In genomic region chr22:50270302-50271010, GRCh38 we compare ENCODE assay signal across 8 cellular contexts. TPM values are rescaled to one million over a fixed set of nuclear protein-coding genes. Genes with fewer than 3 reads are reported as not detected.
DNase-seq lines count a peak whose midpoint lies in the region; ATAC-seq and TF ChIP-seq lines count a peak whose summit lies in the region.

TSS of gene MAPK11 (minus strand) at chr22:50270380. CDS start at chr22:50270292, 88 bp downstream.

- H3K9me3 Mint-ChIP-seq in activated T-cell treated with anti-CD3 and anti-CD28 coated beads, Interleukin-2, amount 50 U/mL, for 72 hours = no peaks in the 10 kb centered on the region
- no peaks in the 10 kb centered on the region for H3K9me3 Mint-ChIP-seq in naive thymus-derived CD8-positive, alpha-beta T cell

- H3K9me3 ChIP-seq in NT2/D1 (ENCODE audit: insufficient read depth, low read length) = no peaks in the 10 kb centered on the region; the same call in 1 of the 2 replicates
- no peaks in the 10 kb centered on the region for H3K9me3 ChIP-seq in esophagus squamous epithelium

- peaks cover 15% of the 10 kb centered on the region for H3K4me1 Mint-ChIP-seq in activated T-cell treated with anti-CD3 and anti-CD28 coated beads, Interleukin-2, amount 50 U/mL, for 72 hours (ENCODE audit: low read depth)
- peaks cover 5 to 23% (median 16%) of the 10 kb centered on the region in 4 donors for H3K4me1 Mint-ChIP-seq in naive thymus-derived CD8-positive, alpha-beta T cell

- H3K27me3 ChIP-seq in NT2/D1 (ENCODE audit: insufficient read depth, insufficient read length) (peaks cover 22% of the 10 kb centered on the region), esophagus squamous epithelium (peaks cover 0 to 17% (median 0%) of the 10 kb centered on the region in 4 donors)

- H3K27ac ChIP-seq in esophagus squamous epithelium = peak within 1 kb of the TSS; percentile 55 to 84 (median 76)

- H3K27ac Mint-ChIP-seq in activated T-cell treated with anti-CD3 and anti-CD28 coated beads, Interleukin-2, amount 50 U/mL, for 72 hours = no peak within 1 kb of the TSS
- peak within 1 kb of the TSS in 3 of 10 donors; percentile 4 to 79 (median 75) for H3K27ac Mint-ChIP-seq in naive thymus-derived CD8-positive, alpha-beta T cell

- no peak for TF ChIP-seq CTCF in esophagus squamous epithelium (IDR thresholded peaks at IDR 0.05)

- DNase-seq in ACHN (peak; percentile 77), GM19240 (ENCODE audit: insufficient read length, low spot score) (peak; percentile 81), NT2/D1 (ENCODE audit: low read depth, low spot score) (peak; percentile 57), esophagus squamous epithelium (lab: John Stamatoyannopoulos, UW) (no peak), NCI-H1092 (lab: John Stamatoyannopoulos, UW) (no peak)
- DNase-seq in activated T-cell treated with anti-CD3 and anti-CD28 coated beads, Interleukin-2, amount 50 U/mL, for 72 hours = peak; percentile 83 to 84
- peak; percentile 51 to 86 (median 70) for DNase-seq in naive thymus-derived CD8-positive, alpha-beta T cell
- peak; percentile 78 for DNase-seq in stimulated activated naive CD8-positive, alpha-beta T cell treated with anti-CD3 and anti-CD28 coated beads, Interleukin-15, Interleukin-2, amounts not matched to agents 100 U/mL and 50 U/mL, for 24 hours

- no peaks in the 10 kb centered on the region for H3K27me3 Mint-ChIP-seq in activated T-cell treated with anti-CD3 and anti-CD28 coated beads, Interleukin-2, amount 50 U/mL, for 72 hours (ENCODE audit: low read depth)
- peaks cover 0 to 6% (median 0%) of the 10 kb centered on the region in 5 donors for H3K27me3 Mint-ChIP-seq in naive thymus-derived CD8-positive, alpha-beta T cell

- H3K4me1 ChIP-seq in NT2/D1 (ENCODE audit: insufficient read depth, insufficient read length) (peaks cover 10% of the 10 kb centered on the region), esophagus squamous epithelium (peaks cover 41 to 74% (median 50%) of the 10 kb centered on the region in 3 donors)

- TF ChIP-seq POLR2A in esophagus squamous epithelium (IDR thresholded peaks at IDR 0.05) = no peak

- WGBS in esophagus squamous epithelium, 2 donors = 0% methylated on average over 14 of the region's 77 CpGs; no CpG with 5 or more reads in 1 of the 2 donors

- peak within 1 kb of the TSS; percentile 83 to 84 for H3K4me3 Mint-ChIP-seq in activated T-cell treated with anti-CD3 and anti-CD28 coated beads, Interleukin-2, amount 50 U/mL, for 72 hours
- H3K4me3 Mint-ChIP-seq in naive thymus-derived CD8-positive, alpha-beta T cell = peak within 1 kb of the TSS; percentile 65 to 83 (median 73)

- peak within 1 kb of the TSS; percentile 50 for H3K9ac ChIP-seq in NT2/D1 (ENCODE audit: insufficient read length, low read depth)

- intact Hi-C loops in esophagus squamous epithelium (cut with DNase I) = no loop called here

- in situ Hi-C loops in ACHN (cut with HindIII; ENCODE audit: low pct_ligation_motif_present, low pct_unique_long_range_greater_than_20kb, low sequenced_read_pairs) = no loop called here

- POLR2A ChIA-PET in naive thymus-derived CD8-positive, alpha-beta T cell (lab: Charles Lee) = no interaction called here

- H3K36me3 ChIP-seq in NT2/D1 (ENCODE audit: insufficient read depth, insufficient read length, low read length) (peaks cover 11% of the 10 kb centered on the region), esophagus squamous epithelium (peaks cover 6 to 18% (median 7%) of the 10 kb centered on the region in 3 donors)

- H3K36me3 Mint-ChIP-seq in activated T-cell treated with anti-CD3 and anti-CD28 coated beads, Interleukin-2, amount 50 U/mL, for 72 hours (ENCODE audit: insufficient read depth in 2 of 2) = no peaks in the 10 kb centered on the region
- no peaks in the 10 kb centered on the region for H3K36me3 Mint-ChIP-seq in naive thymus-derived CD8-positive, alpha-beta T cell

- H3K4me3 ChIP-seq in NT2/D1 (ENCODE audit: insufficient read length, low read depth) (peak within 1 kb of the TSS; percentile 42), esophagus squamous epithelium (peak within 1 kb of the TSS; percentile 37 to 74 (median 58))

- peak; percentile 65 to 70 for ATAC-seq in activated T-cell treated with anti-CD3 and anti-CD28 coated beads, Interleukin-2, amount 50 U/mL, for 72 hours (replicated peaks in 1 of 2)
- ATAC-seq in naive thymus-derived CD8-positive, alpha-beta T cell = peak; percentile 69 to 74
- ATAC-seq in stimulated activated naive CD8-positive, alpha-beta T cell treated with anti-CD3 and anti-CD28 coated beads, Interleukin-15, Interleukin-2, amounts not matched to agents 100 U/mL and 50 U/mL, for 24 hours = peak; percentile 36

RNA-seq across cellular contexts. Expression of gene MAPK11, which starts in this region (rescaled TPM):
- 10 to 100 TPM; 16.6 to 27.1 TPM for total RNA-seq in activated T-cell treated with anti-CD3 and anti-CD28 coated beads, Interleukin-2, amount 50 U/mL, for 72 hours
- total RNA-seq in esophagus squamous epithelium = 1 to 10 TPM; 2.4 to 5.7 (median 3.5) TPM
- total RNA-seq in naive thymus-derived CD8-positive, alpha-beta T cell = 1 to 10 TPM in 1 of 2 experiments, under 1 TPM in 1; 0.86 to 1.2 TPM
- polyA plus RNA-seq in naive thymus-derived CD8-positive, alpha-beta T cell = under 1 TPM; 0.13 to 0.24 (median 0.16) TPM

Comparison
In these comparisons a context has a peak if more than half of its experiments do, and no peak if none do; other contexts are left out.
1. DNase-seq: peak in ACHN (single experiment), GM19240 (single experiment), NT2/D1 (single experiment), activated T-cell treated with anti-CD3 and anti-CD28 coated beads, Interleukin-2, amount 50 U/mL, for 72 hours (2 of 2), naive thymus-derived CD8-positive, alpha-beta T cell (10 of 10) and stimulated activated naive CD8-positive, alpha-beta T cell treated with anti-CD3 and anti-CD28 coated beads, Interleukin-15, Interleukin-2, amounts not matched to agents 100 U/mL and 50 U/mL, for 24 hours (single experiment); none in esophagus squamous epithelium (single experiment) and NCI-H1092 (single experiment).
2. Peak in every context shown above with its lines, with median percentiles within 50 percentile points of each other: ATAC-seq.